10 cellular contexts compared by ENCODE assay signal in the genomic region with DNA sequence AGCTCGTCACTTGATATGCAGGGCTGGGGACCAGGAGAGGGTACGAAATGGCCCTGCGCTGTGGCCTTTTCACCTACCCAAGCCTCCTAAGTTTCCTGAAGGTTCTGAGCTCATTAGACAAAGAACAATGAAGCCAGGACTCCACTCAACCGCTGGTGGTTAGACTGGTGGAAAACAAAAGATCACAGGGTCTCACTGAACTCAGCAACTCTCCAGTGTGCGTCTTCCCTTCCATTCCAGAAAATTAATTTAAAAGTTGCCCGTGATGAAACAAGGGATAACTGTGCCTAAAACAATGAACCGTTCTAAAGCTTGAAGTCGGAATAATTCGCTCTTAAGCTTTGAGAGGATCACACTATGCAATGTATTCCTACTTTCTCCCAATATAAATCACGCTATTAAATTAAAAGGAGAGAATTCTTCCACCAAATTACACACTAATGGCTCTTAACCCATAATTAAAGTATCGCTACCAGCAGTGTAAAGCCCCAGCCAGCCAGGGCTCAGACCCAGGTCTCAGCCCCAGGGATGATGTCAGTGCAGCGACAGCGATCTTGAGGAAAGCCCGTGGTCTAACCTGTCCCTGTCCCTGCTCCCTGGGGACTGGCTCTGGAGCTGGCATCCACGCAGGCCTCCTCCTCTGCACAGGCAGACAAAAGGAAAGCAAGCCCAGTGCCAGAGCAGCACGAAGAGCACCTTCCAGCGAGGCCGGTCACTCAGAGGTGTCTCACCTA. TPM values are rescaled to one million over a fixed set of nuclear protein-coding genes. Genes with fewer than 3 reads are reported as not detected.
DNase-seq lines count a peak whose midpoint lies in the region; ATAC-seq and TF ChIP-seq lines count a peak whose summit lies in the region.
"Had no signal": no experiment of that assay in that cellular context is flagged by ENCODE, and none has a peak within 500 bp of the region (broad histone marks: within the 10 kb centered on the region; RNA-seq: fewer than 3 reads in every experiment).

No MANE protein-coding gene starts in this region.

- H2BK15ac ChIP-seq in mesenchymal stem cell (ENCODE audit: low read depth, poor library complexity, severe bottlenecking), result no peak overlapping the region

- H3K4me2 ChIP-seq in mammary epithelial cell (ENCODE audit: insufficient read depth, low read depth, low read length), result peak overlapping the region; percentile 93
- peak overlapping the region; percentile 26 for H3K4me2 ChIP-seq in mesenchymal stem cell (ENCODE audit: low read length, poor library complexity, severe bottlenecking)

- H3K9ac ChIP-seq in mammary epithelial cell (ENCODE audit: insufficient read depth, low read length), result peak overlapping the region; percentile 54
- peak overlapping the region; percentile 99 for H3K9ac ChIP-seq in mesenchymal stem cell (ENCODE audit: low read length)

- peaks cover 96% of the 10 kb centered on the region for H3K79me2 ChIP-seq in mammary epithelial cell (ENCODE audit: insufficient read depth, low read length)

- no peaks in the 10 kb centered on the region for H3K36me3 ChIP-seq in mammary epithelial cell (ENCODE audit: insufficient read depth, low read length)
- H3K36me3 ChIP-seq in mesenchymal stem cell (ENCODE audit: control insufficient read depth in 1 of 2, insufficient read depth in 2 of 2, low read depth in 1 of 2, low read length in 2 of 2), result peaks cover 0 to 8% of the 10 kb centered on the region in 2 experiments

- H3K4me3 ChIP-seq in mammary epithelial cell (replicated peaks in 1 of 3; ENCODE audit: insufficient read depth in 1 of 3, low read depth in 2 of 3, low read length in 3 of 3), result peak overlapping the region; percentile 7 to 33 (median 21)
- peak overlapping the region in 1 of 2 experiments; percentile 86 for H3K4me3 ChIP-seq in mesenchymal stem cell (ENCODE audit: insufficient read depth in 1 of 2, low read depth in 1 of 2, low read length in 2 of 2)

- peak overlapping the region; percentile 15 for H2BK120ac ChIP-seq in mesenchymal stem cell (ENCODE audit: low read depth, low read length)

- H3K9me3 Mint-ChIP-seq in activated naive CD4-positive, alpha-beta T cell treated with anti-CD3 and anti-CD28 coated beads, Interleukin-2, amount 10 ng/mL, durations not matched to agents 7 days and 5 days, result no peaks in the 10 kb centered on the region
- no peaks in the 10 kb centered on the region for H3K9me3 Mint-ChIP-seq in activated naive CD4-positive, alpha-beta T cell treated with anti-CD3 and anti-CD28 coated beads, Interleukin-2, amount 50 U/mL, for 72 hours
- no peaks in the 10 kb centered on the region for H3K9me3 Mint-ChIP-seq in type B pancreatic cell
- H3K9me3 Mint-ChIP-seq: CD8-positive, alpha-beta T cell had no signal

- TF ChIP-seq CTCF in mammary epithelial cell (conservative IDR thresholded peaks at IDR 0.05 in 1 of 2, IDR thresholded peaks at IDR 0.05 in 1 of 2; ENCODE audit: extremely low read depth in 1 of 2, insufficient read depth in 1 of 2, low read depth in 1 of 2, low read length in 2 of 2) (no peak), type B pancreatic cell (conservative IDR thresholded peaks at IDR 0.05) (no peak), omental fat pad (IDR thresholded peaks at IDR 0.05) (no peak)

- H3K27ac ChIP-seq in mammary epithelial cell (ENCODE audit: insufficient read depth, low read depth, low read length), result peak overlapping the region; percentile 60
- no peak overlapping the region for H3K27ac ChIP-seq in mesenchymal stem cell (ENCODE audit: low read length, poor library complexity, severe bottlenecking)

- H3K14ac ChIP-seq in mesenchymal stem cell (ENCODE audit: low read length in 2 of 2), result no peak overlapping the region

- H2AFZ ChIP-seq in mammary epithelial cell (ENCODE audit: low read depth, low read length) (peak overlapping the region; percentile 4), mesenchymal stem cell (ENCODE audit: low read depth, low read length) (no peak overlapping the region)

- 9% methylated on average over 15 of the region's 18 CpGs for WGBS in mammary epithelial cell (ENCODE audit: low coverage, missing lambda C conversion rate)
- 83% methylated on average over 17 of the region's 18 CpGs for WGBS in mesenchymal stem cell

- no peak overlapping the region for H4K8ac ChIP-seq in mesenchymal stem cell (ENCODE audit: low read length)

- CTCF ChIA-PET in activated naive CD4-positive, alpha-beta T cell treated with anti-CD3 and anti-CD28 coated beads, Interleukin-2, amount 10 ng/mL, durations not matched to agents 7 days and 5 days (lab: Charles Lee), result interaction anchor here (1.3 kb wide), 1 partner anchor 13 kb away, joined by 4 read pairs; no protein-coding TSS in a partner anchor
- CTCF ChIA-PET in mammary epithelial cell (lab: Charles Lee; ENCODE audit: low non-redundant PET), result interaction anchor here (0.6 kb wide), 3 partner anchors 78 to 881 kb away, joined by 3 to 10 read pairs (median 6); no protein-coding TSS in a partner anchor

- ATAC-seq in activated naive CD4-positive, alpha-beta T cell treated with anti-CD3 and anti-CD28 coated beads, Interleukin-2, amount 50 U/mL, for 72 hours, result no peak
- ATAC-seq in omental fat pad (ENCODE audit: low FRiP score), result no peak
- ATAC-seq: CD8-positive, alpha-beta T cell had no signal

- peaks cover 46% of the 10 kb centered on the region for H3K36me3 Mint-ChIP-seq in activated naive CD4-positive, alpha-beta T cell treated with anti-CD3 and anti-CD28 coated beads, Interleukin-2, amount 10 ng/mL, durations not matched to agents 7 days and 5 days
- H3K36me3 Mint-ChIP-seq in activated naive CD4-positive, alpha-beta T cell treated with anti-CD3 and anti-CD28 coated beads, Interleukin-2, amount 50 U/mL, for 72 hours, result peaks cover 23 to 34% of the 10 kb centered on the region in 2 donors
- peaks cover 14% of the 10 kb centered on the region for H3K36me3 Mint-ChIP-seq in type B pancreatic cell

- H3K4me3 Mint-ChIP-seq in activated naive CD4-positive, alpha-beta T cell treated with anti-CD3 and anti-CD28 coated beads, Interleukin-2, amount 10 ng/mL, durations not matched to agents 7 days and 5 days, result no peak overlapping the region
- peak overlapping the region; percentile 98 for H3K4me3 Mint-ChIP-seq in type B pancreatic cell

- peak overlapping the region in 1 of 2 experiments; percentile 30 for H3K18ac ChIP-seq in mesenchymal stem cell (ENCODE audit: low read depth in 1 of 2, low read length in 2 of 2)

- H3K23ac ChIP-seq in mesenchymal stem cell (ENCODE audit: low read length in 2 of 2), result no peak overlapping the region

- H3K27me3 ChIP-seq in mammary epithelial cell (ENCODE audit: insufficient read depth, low read length) (no peaks in the 10 kb centered on the region), mesenchymal stem cell (ENCODE audit: control insufficient read depth in 1 of 2, insufficient read depth in 1 of 2, low read length in 2 of 2) (no peaks in the 10 kb centered on the region)

- no TSS peak for BruUV-seq in mammary epithelial cell (replicated peaks; lab: Mats Ljungman, UMichigan)

- peaks cover 75% of the 10 kb centered on the region for H3K4me1 Mint-ChIP-seq in activated naive CD4-positive, alpha-beta T cell treated with anti-CD3 and anti-CD28 coated beads, Interleukin-2, amount 10 ng/mL, durations not matched to agents 7 days and 5 days
- peaks cover 71% of the 10 kb centered on the region for H3K4me1 Mint-ChIP-seq in type B pancreatic cell (ENCODE audit: unreplicated experiment)

- H3K4me1 ChIP-seq in mammary epithelial cell (ENCODE audit: insufficient read depth, low read length) (peaks cover 59% of the 10 kb centered on the region), mesenchymal stem cell (ENCODE audit: control insufficient read depth, insufficient read depth, low read depth, low read length) (peaks cover 19% of the 10 kb centered on the region)

- no peak overlapping the region for H3K4ac ChIP-seq in mesenchymal stem cell (ENCODE audit: low read depth in 1 of 2, low read length in 2 of 2)

- DNase-seq in activated naive CD4-positive, alpha-beta T cell treated with anti-CD3 and anti-CD28 coated beads, Interleukin-2, amount 10 ng/mL, durations not matched to agents 7 days and 5 days, result no peak
- DNase-seq in activated naive CD4-positive, alpha-beta T cell treated with anti-CD3 and anti-CD28 coated beads, Interleukin-2, amount 50 U/mL, for 72 hours (ENCODE audit: low spot score in 2 of 2), result no peak
- DNase-seq in mammary epithelial cell, result peak; percentile 45
- DNase-seq in mesenchymal stem cell, result no peak
- no peak for DNase-seq in type B pancreatic cell (ENCODE audit: extremely low spot score, unreplicated experiment)
- DNase-seq in omental fat pad (ENCODE audit: low spot score), result no peak
- DNase-seq in GM19240 (ENCODE audit: insufficient read length, low spot score), result no peak
- DNase-seq in RPMI8226, result no peak
- DNase-seq: CD8-positive, alpha-beta T cell; NCI-H2171 had no signal

- in situ Hi-C loops in mammary epithelial cell (cut with MboI; ENCODE audit: low sequenced_read_pairs in 2 of 2), result no loop called here

- no peaks in the 10 kb centered on the region for H3K79me1 ChIP-seq in mesenchymal stem cell (replicated peaks; ENCODE audit: low read length, poor library complexity, severe bottlenecking)

- dilution Hi-C loops in mammary epithelial cell (cut with HindIII; ENCODE audit: low sequenced_read_pairs), result no loop called here

- H2BK5ac ChIP-seq in mesenchymal stem cell (ENCODE audit: low read depth, low read length, poor library complexity, severe bottlenecking), result no peak overlapping the region

- no peak overlapping the region for H2BK12ac ChIP-seq in mesenchymal stem cell (ENCODE audit: low read length in 2 of 2)

- peak overlapping the region; percentile 43 for H3K27ac Mint-ChIP-seq in activated naive CD4-positive, alpha-beta T cell treated with anti-CD3 and anti-CD28 coated beads, Interleukin-2, amount 10 ng/mL, durations not matched to agents 7 days and 5 days
- H3K27ac Mint-ChIP-seq in activated naive CD4-positive, alpha-beta T cell treated with anti-CD3 and anti-CD28 coated beads, Interleukin-2, amount 50 U/mL, for 72 hours, result no peak overlapping the region
- H3K27ac Mint-ChIP-seq in type B pancreatic cell, result peak overlapping the region; percentile 81

- peaks cover 7% of the 10 kb centered on the region for H3K27me3 Mint-ChIP-seq in activated naive CD4-positive, alpha-beta T cell treated with anti-CD3 and anti-CD28 coated beads, Interleukin-2, amount 10 ng/mL, durations not matched to agents 7 days and 5 days
- no peaks in the 10 kb centered on the region for H3K27me3 Mint-ChIP-seq in type B pancreatic cell

- H4K91ac ChIP-seq in mesenchymal stem cell (ENCODE audit: low read length), result no peak overlapping the region

- H2AK5ac ChIP-seq in mesenchymal stem cell (ENCODE audit: low read length, severe bottlenecking), result no peak overlapping the region

- H3K9me3 ChIP-seq in mammary epithelial cell (replicated peaks; ENCODE audit: insufficient read depth, low read length), result no peaks in the 10 kb centered on the region
- H3K9me3 ChIP-seq in mesenchymal stem cell (ENCODE audit: control insufficient read depth, low read length), result no peaks in the 10 kb centered on the region

- intact Hi-C loops in mammary epithelial cell (cut with micrococcal nuclease), result no loop called here

- no peaks in the 10 kb centered on the region for H4K20me1 ChIP-seq in mammary epithelial cell (ENCODE audit: insufficient read depth, low read length)

RNA-seq across cellular contexts. Expression of a gene that starts 4.9 kb away (rescaled TPM):
- total RNA-seq in activated naive CD4-positive, alpha-beta T cell treated with anti-CD3 and anti-CD28 coated beads, Interleukin-2, amount 50 U/mL, for 72 hours, result 10 to 100 TPM; 14.8 to 24.9 TPM
- total RNA-seq in mammary epithelial cell (10 to 100 TPM; 30.8 to 77.3 TPM), type B pancreatic cell (ENCODE audit: low replicate concordance) (78.5 and 111 TPM in 2 replicates), omental fat pad (10 to 100 TPM; 41.3 to 54.7 (median 49.5) TPM)
- 31.3 TPM for polyA plus RNA-seq in mammary epithelial cell
- polyA minus RNA-seq in mammary epithelial cell, result 46.0 TPM
- 73.9 TPM for polyA plus RNA-seq in mesenchymal stem cell (2013, experiment 1 of 2)
- 71.8 TPM for polyA plus RNA-seq in mesenchymal stem cell (2013, experiment 2 of 2)

Comparison
In these comparisons a context has a peak if more than half of its experiments do, and no peak if none do; other contexts are left out.
1. H3K27ac Mint-ChIP-seq: peak in activated naive CD4-positive, alpha-beta T cell treated with anti-CD3 and anti-CD28 coated beads, Interleukin-2, amount 10 ng/mL, durations not matched to agents 7 days and 5 days (single experiment) and type B pancreatic cell (single experiment); none in activated naive CD4-positive, alpha-beta T cell treated with anti-CD3 and anti-CD28 coated beads, Interleukin-2, amount 50 U/mL, for 72 hours (0 of 2).